ENCODE assay signal across 17 cellular contexts in the genomic region with DNA sequence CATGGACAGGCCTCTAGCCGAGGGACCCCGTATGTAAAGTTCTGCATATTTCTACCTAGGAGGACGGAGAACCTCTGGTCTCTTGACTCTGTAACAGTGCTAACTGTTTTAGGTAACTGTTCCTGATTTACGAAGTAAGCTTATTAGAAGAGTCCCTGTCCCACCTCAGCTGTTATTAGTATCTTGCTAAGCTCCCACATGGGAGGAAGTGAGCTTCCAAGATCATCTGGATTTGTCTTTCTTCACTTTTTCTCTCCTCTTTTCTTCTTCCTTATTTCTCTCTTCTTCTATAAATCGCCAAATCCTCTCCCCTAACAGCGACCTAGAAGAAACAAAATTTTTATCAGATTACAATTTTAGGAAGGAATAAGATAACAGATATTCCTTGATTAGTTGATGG. TPM values are rescaled to one million over a fixed set of nuclear protein-coding genes. Genes with fewer than 3 reads are reported as not detected.
DNase-seq lines count a peak whose midpoint lies in the region; ATAC-seq and TF ChIP-seq lines count a peak whose summit lies in the region.
"Had no signal": no experiment of that assay in that cellular context is flagged by ENCODE, and none has a peak within 500 bp of the region (broad histone marks: within the 10 kb centered on the region; RNA-seq: fewer than 3 reads in every experiment).

No MANE protein-coding gene starts in this region.

- H3K4me1 ChIP-seq in neutrophil (ENCODE audit: control insufficient read depth in 1 of 2, insufficient read depth in 1 of 2, low read depth in 1 of 2, low read length in 1 of 2) = peaks cover 74 to 76% of the 10 kb centered on the region in 2 experiments
- H3K4me1 ChIP-seq: psoas muscle had no signal

- ATAC-seq in GM21576 (IDR thresholded peaks at IDR 0.05; ENCODE audit: unreplicated experiment) = no peak
- ATAC-seq in HG02840 (IDR thresholded peaks at IDR 0.05; ENCODE audit: low FRiP score, unreplicated experiment) = no peak
- ATAC-seq: left lobe of liver, psoas muscle had no signal

- H3K4me3 ChIP-seq in HL-60 (replicated peaks; ENCODE audit: insufficient read depth, low read length) = no peak overlapping the region
- H3K4me3 ChIP-seq in neutrophil (ENCODE audit: low read depth in 1 of 2, low read length in 1 of 2) = no peak overlapping the region
- H3K4me3 ChIP-seq: psoas muscle had no signal

- H3K27me3 ChIP-seq in HL-60 (ENCODE audit: insufficient read depth, poor library complexity, severe bottlenecking) (no peaks in the 10 kb centered on the region), neutrophil (no peaks in the 10 kb centered on the region)

- H3K27ac ChIP-seq in HL-60 (replicated peaks) (peak overlapping the region; percentile 0), neutrophil (peak overlapping the region; percentile 43)
- H3K27ac ChIP-seq: psoas muscle had no signal

- H3K4me3 Mint-ChIP-seq in activated CD4-positive, alpha-beta T cell treated with anti-CD3 and anti-CD28 coated beads, Interleukin-2, amount 10 ng/mL, durations not matched to agents 7 days and 5 days = peak overlapping the region; percentile 94
- H3K4me3 Mint-ChIP-seq in activated T-helper 2 cell treated with anti-CD3 and anti-CD28 coated beads, Interferon-gamma antibody, Interleukin-2, Interleukin-4, amounts not matched to agents 10 μg/mL and 5 μg/mL and 100 μg/mL, durations not matched to agents 14 hours and 24 hours and 36 hours (ENCODE audit: low read depth) = peak overlapping the region; percentile 80

- intact Hi-C loops in activated T-helper 2 cell treated with anti-CD3 and anti-CD28 coated beads, Interferon-gamma antibody, Interleukin-2, Interleukin-4, amounts not matched to agents 10 μg/mL and 5 μg/mL and 100 μg/mL, durations not matched to agents 14 hours and 24 hours and 36 hours (cut with micrococcal nuclease) = loop anchor here (5.0 to 10.0 kb wide), 5 partner anchors 230 to 747 kb away; partner anchors contain the start of gene C1orf162

- H3K27ac Mint-ChIP-seq in activated CD4-positive, alpha-beta T cell treated with anti-CD3 and anti-CD28 coated beads, Interleukin-2, amount 10 ng/mL, durations not matched to agents 7 days and 5 days = peak overlapping the region; percentile 77
- H3K27ac Mint-ChIP-seq in activated T-helper 2 cell treated with anti-CD3 and anti-CD28 coated beads, Interferon-gamma antibody, Interleukin-2, Interleukin-4, amounts not matched to agents 10 μg/mL and 5 μg/mL and 100 μg/mL, durations not matched to agents 14 hours and 24 hours and 36 hours = peak overlapping the region; percentile 91

- H3K9me3 ChIP-seq in neutrophil = no peaks in the 10 kb centered on the region
- H3K9me3 ChIP-seq: psoas muscle had no signal

- peaks cover 30% of the 10 kb centered on the region for H3K36me3 ChIP-seq in neutrophil

- H3K27me3 Mint-ChIP-seq in activated CD4-positive, alpha-beta T cell treated with anti-CD3 and anti-CD28 coated beads, Interleukin-2, amount 10 ng/mL, durations not matched to agents 7 days and 5 days = no peaks in the 10 kb centered on the region
- no peaks in the 10 kb centered on the region for H3K27me3 Mint-ChIP-seq in activated T-helper 2 cell treated with anti-CD3 and anti-CD28 coated beads, Interferon-gamma antibody, Interleukin-2, Interleukin-4, amounts not matched to agents 10 μg/mL and 5 μg/mL and 100 μg/mL, durations not matched to agents 14 hours and 24 hours and 36 hours (ENCODE audit: low read depth)

- CTCF ChIA-PET in activated CD4-positive, alpha-beta T cell treated with anti-CD3 and anti-CD28 coated beads, Interleukin-2, amount 10 ng/mL, durations not matched to agents 7 days and 5 days (lab: Charles Lee) = interaction anchor here (1.4 kb wide), 1 partner anchor 10 kb away, joined by 5 read pairs; no protein-coding TSS in a partner anchor

- peaks cover 77% of the 10 kb centered on the region for H3K36me3 Mint-ChIP-seq in activated CD4-positive, alpha-beta T cell treated with anti-CD3 and anti-CD28 coated beads, Interleukin-2, amount 10 ng/mL, durations not matched to agents 7 days and 5 days (ENCODE audit: low read depth)
- peaks cover 60% of the 10 kb centered on the region for H3K36me3 Mint-ChIP-seq in activated T-helper 2 cell treated with anti-CD3 and anti-CD28 coated beads, Interferon-gamma antibody, Interleukin-2, Interleukin-4, amounts not matched to agents 10 μg/mL and 5 μg/mL and 100 μg/mL, durations not matched to agents 14 hours and 24 hours and 36 hours (ENCODE audit: low read depth)

- TF ChIP-seq CTCF in HL-60 (IDR thresholded peaks at IDR 0.05; ENCODE audit: insufficient read depth, low read length) (no peak), neutrophil (IDR thresholded peaks at IDR 0.05) (no peak)

- H3K9me3 Mint-ChIP-seq in activated CD4-positive, alpha-beta T cell treated with anti-CD3 and anti-CD28 coated beads, Interleukin-2, amount 10 ng/mL, durations not matched to agents 7 days and 5 days = peaks cover 4% of the 10 kb centered on the region
- no peaks in the 10 kb centered on the region for H3K9me3 Mint-ChIP-seq in activated T-helper 2 cell treated with anti-CD3 and anti-CD28 coated beads, Interferon-gamma antibody, Interleukin-2, Interleukin-4, amounts not matched to agents 10 μg/mL and 5 μg/mL and 100 μg/mL, durations not matched to agents 14 hours and 24 hours and 36 hours

- H3K4me1 Mint-ChIP-seq in activated CD4-positive, alpha-beta T cell treated with anti-CD3 and anti-CD28 coated beads, Interleukin-2, amount 10 ng/mL, durations not matched to agents 7 days and 5 days = peaks cover 58% of the 10 kb centered on the region
- peaks cover 56% of the 10 kb centered on the region for H3K4me1 Mint-ChIP-seq in activated T-helper 2 cell treated with anti-CD3 and anti-CD28 coated beads, Interferon-gamma antibody, Interleukin-2, Interleukin-4, amounts not matched to agents 10 μg/mL and 5 μg/mL and 100 μg/mL, durations not matched to agents 14 hours and 24 hours and 36 hours (ENCODE audit: low read depth)

- POLR2A ChIA-PET in activated CD4-positive, alpha-beta T cell treated with anti-CD3 and anti-CD28 coated beads, Interleukin-2, amount 10 ng/mL, durations not matched to agents 7 days and 5 days (lab: Charles Lee) = interaction anchor here (0.8 kb wide), 1 partner anchor 91 kb away, joined by 3 read pairs; no protein-coding TSS in a partner anchor

- DNase-seq in activated CD4-positive, alpha-beta T cell treated with anti-CD3 and anti-CD28 coated beads, Interleukin-2, amount 10 ng/mL, durations not matched to agents 7 days and 5 days = no peak
- DNase-seq in activated CD4-positive, alpha-beta T cell treated with anti-CD3 and anti-CD28 coated beads, Interleukin-2, amount 50 U/mL, for 48 hours = no peak
- DNase-seq in HL-60 (ENCODE audit: low read depth in 1 of 2, low spot score in 1 of 2) (no peak), hypothalamus (lab: John Stamatoyannopoulos, UW) (no peak)
- no peak for DNase-seq in activated T-helper 2 cell treated with anti-CD3 and anti-CD28 coated beads, Interferon-gamma antibody, Interleukin-2, Interleukin-4, amounts not matched to agents 10 μg/mL and 5 μg/mL and 100 μg/mL, durations not matched to agents 14 hours and 24 hours and 36 hours (ENCODE audit: low spot score)
- DNase-seq: activated CD4-positive, alpha-beta T cell treated with anti-CD3 and anti-CD28 coated beads for 1 hour; activated gamma-delta T cell; effector CD8-positive, alpha-beta T cell; NCI-H1694; NCI-H510A treated with DMSO at 0.1 percent for 48 hours; psoas muscle had no signal

RNA-seq across cellular contexts. Expression of gene CD53, which starts 4.4 kb away (rescaled TPM):
- total RNA-seq in activated CD4-positive, alpha-beta T cell treated with anti-CD3 and anti-CD28 coated beads, Interleukin-2, amount 10 ng/mL, durations not matched to agents 7 days and 5 days = 100 to 1,000 TPM; 530 to 557 TPM
- 161 and 165 TPM in 2 replicates for total RNA-seq in activated T-helper 2 cell treated with anti-CD3 and anti-CD28 coated beads, Interferon-gamma antibody, Interleukin-2, Interleukin-4, amounts not matched to agents 10 μg/mL and 5 μg/mL and 100 μg/mL, durations not matched to agents 14 hours and 24 hours and 36 hours
- total RNA-seq: LHCN-M2, myocyte had no signal
